10 cellular contexts compared by ENCODE assay signal in genomic region chr17:76866774-76867577, GRCh38. TPM values are rescaled to one million over a fixed set of nuclear protein-coding genes. Genes with fewer than 3 reads are reported as not detected.
DNase-seq lines count a peak whose midpoint lies in the region; ATAC-seq, FAIRE-seq and TF ChIP-seq lines count a peak whose summit lies in the region.
"Had no signal": no experiment of that assay in that cellular context is flagged by ENCODE, and none has a peak within 500 bp of the region (broad histone marks: within the 10 kb centered on the region; RNA-seq: fewer than 3 reads in every experiment).

No MANE protein-coding gene starts in this region.

- no peak for ATAC-seq in HG03457 (IDR thresholded peaks at IDR 0.05; ENCODE audit: unreplicated experiment)
- ATAC-seq in GM19035 (IDR thresholded peaks at IDR 0.05; ENCODE audit: unreplicated experiment), result no peak

- no peak for FAIRE-seq in GM19239 (lab: Jason Lieb, UNC)
- FAIRE-seq: HepG2 had no signal

- in situ Hi-C loops in astrocyte of the cerebellum (cut with HindIII; ENCODE audit: low sequenced_read_pairs), result no loop called here

- H3K27ac ChIP-seq in BLaER1 (peak overlapping the region; percentile 98), uterus (no peak overlapping the region)

- peak overlapping the region; percentile 95; the same call in 1 of the 2 replicates for H3K9ac ChIP-seq in BLaER1

- H3K4me3 ChIP-seq in BLaER1 (peak overlapping the region; percentile 95; the same call in 1 of the 2 replicates), astrocyte of the cerebellum (ENCODE audit: low read depth, low read length) (no peak overlapping the region), uterus (no peak overlapping the region)

- intact Hi-C loops in uterus (cut with DNase I; ENCODE audit: low total_unique reads), result loop anchor here (5.0 kb wide), 2 partner anchors 190 to 380 kb away; no protein-coding TSS in a partner anchor

- H3K27me3 ChIP-seq in BLaER1 (no peaks in the 10 kb centered on the region), uterus (peaks cover 12 to 18% of the 10 kb centered on the region in 2 donors)

- TF ChIP-seq CTCF in astrocyte of the cerebellum (IDR thresholded peaks at IDR 0.05; ENCODE audit: low read depth, low read length, missing control alignments), result no peak
- TF ChIP-seq CTCF in uterus (IDR thresholded peaks at IDR 0.05), result no peak

- no peak for TF ChIP-seq POLR2A in uterus (IDR thresholded peaks at IDR 0.05)

- H3K9me3 ChIP-seq in BLaER1 (0 out of 2 replicates have a peak, but pooled peaks cover 5% of the 10 kb centered on the region), uterus (no peaks in the 10 kb centered on the region)

- H4K20me1 ChIP-seq in BLaER1, result peaks cover 25% of the 10 kb centered on the region

- peak overlapping the region; percentile 100 for H3K4me2 ChIP-seq in BLaER1

- peaks cover 83% of the 10 kb centered on the region for H3K4me1 ChIP-seq in BLaER1
- peaks cover 0 to 21% of the 10 kb centered on the region in 2 donors for H3K4me1 ChIP-seq in uterus

- H3K36me3 ChIP-seq in BLaER1 (no peaks in the 10 kb centered on the region), uterus (no peaks in the 10 kb centered on the region)

- DNase-seq in HT1080 (ENCODE audit: low read depth) (peak; percentile 86), astrocyte of the cerebellum (ENCODE audit: low read depth) (peak; percentile 20), left kidney (ENCODE audit: low read depth, low spot score) (peak; percentile 28), GM19239 (ENCODE audit: insufficient read length, low spot score) (no peak), uterus (no peak)
- DNase-seq: SIG-M5 had no signal

RNA-seq across cellular contexts. Expression of gene MGAT5B, which starts 1.2 kb away (rescaled TPM):
- 13.1 and 20.0 TPM in 2 replicates for total RNA-seq in HT1080 (2014; rRNA removed; shearing (Covaris generic))
- polyA plus RNA-seq in HT1080 (2015; cell fraction: cytosol; rRNA removed), result 20.9 and 21.8 TPM in 2 replicates
- 29.2 and 33.3 TPM in 2 replicates for polyA plus RNA-seq in HT1080 (2015; cell fraction: nucleus; rRNA removed)
- total RNA-seq in uterus, result 1 to 10 TPM in 2 of 4 donors, under 1 TPM in 1, not detected in 1; 0.59 to 3.3 (median 1.5) TPM

Comparison
In these comparisons a context has a peak if more than half of its experiments do, and no peak if none do; other contexts are left out.
1. DNase-seq: peak in HT1080 (single experiment), astrocyte of the cerebellum (single experiment) and left kidney (single experiment); none in GM19239 (single experiment) and uterus (0 of 2).